In genomic region chr19:11090264-11091032, GRCh38 we compare ENCODE assay signal across 8 cellular contexts. TPM values are rescaled to one million over a fixed set of nuclear protein-coding genes. Genes with fewer than 3 reads are reported as not detected.
A peak's percentile ranks its signal among the peaks of the same experiment; 100 is the strongest.
DNase-seq lines count a peak whose midpoint lies in the region; ATAC-seq and TF ChIP-seq lines count a peak whose summit lies in the region.

No MANE protein-coding gene starts in this region.

- intact Hi-C loops in left cardiac atrium (cut with DNase I) (no loop called here), posterior cingulate gyrus (cut with DNase I) (no loop called here)

- POLR2A ChIA-PET in T-cell (lab: Charles Lee), result interaction anchor here in 1 of 2 donors (0.6 kb wide), 1 partner anchor 12 kb away, joined by 4 read pairs; no protein-coding TSS in a partner anchor

- peak; percentile 99 for DNase-seq in NCI-H146 (lab: John Stamatoyannopoulos, UW)
- peak; percentile 93 to 99 (median 97) for DNase-seq in T-cell
- peak; percentile 93 for DNase-seq in amniotic epithelial cell (ENCODE audit: low read depth)
- peak; percentile 99 for DNase-seq in left cardiac atrium
- peak; percentile 93 to 99 (median 97) for DNase-seq in posterior cingulate gyrus
- peak; percentile 95 for DNase-seq in type B pancreatic cell (ENCODE audit: extremely low spot score, unreplicated experiment)

- H3K4me1 Mint-ChIP-seq in T-cell, result peaks cover 51 to 52% (median 52%) of the 10 kb centered on the region in 3 donors
- peaks cover 20% of the 10 kb centered on the region for H3K4me1 Mint-ChIP-seq in type B pancreatic cell (ENCODE audit: unreplicated experiment)

- CTCF ChIA-PET in T-cell (lab: Charles Lee), result no interaction called here

- H3K4me3 Mint-ChIP-seq in T-cell, result peak overlapping the region; percentile 89 to 91 (median 89)
- peak overlapping the region; percentile 90 for H3K4me3 Mint-ChIP-seq in type B pancreatic cell

- H3K9me3 Mint-ChIP-seq in T-cell (no peaks in the 10 kb centered on the region), type B pancreatic cell (no peaks in the 10 kb centered on the region)

- H3K27me3 Mint-ChIP-seq in T-cell (no peaks in the 10 kb centered on the region), type B pancreatic cell (no peaks in the 10 kb centered on the region)

- peak; percentile 5; the same call in 1 of the 2 replicates for TF ChIP-seq CTCF in GM12874 (IDR thresholded peaks at IDR 0.05; ENCODE audit: insufficient read depth, low read depth, low read length)
- TF ChIP-seq CTCF in type B pancreatic cell (conservative IDR thresholded peaks at IDR 0.05), result no peak

- peak; percentile 71 for ATAC-seq in HG02840 (IDR thresholded peaks at IDR 0.05; ENCODE audit: low FRiP score, unreplicated experiment)
- peak; percentile 90 to 95 (median 93) for ATAC-seq in T-cell (replicated peaks in 1 of 4)
- peak; percentile 89 to 94 for ATAC-seq in left cardiac atrium

- H3K27ac Mint-ChIP-seq in T-cell (peak overlapping the region; percentile 95 to 97), type B pancreatic cell (peak overlapping the region; percentile 94)

- H3K36me3 Mint-ChIP-seq in T-cell (peaks cover 3% of the 10 kb centered on the region), type B pancreatic cell (peaks cover 4% of the 10 kb centered on the region)

RNA-seq across cellular contexts. Expression of gene LDLR, which starts 1.2 kb away (rescaled TPM):
- total RNA-seq in T-cell (10 to 100 TPM; 33.8 to 50.4 (median 42.0) TPM), left cardiac atrium (10 to 100 TPM; 24.4 to 80.0 TPM), type B pancreatic cell (ENCODE audit: low replicate concordance) (67.4 and 103 TPM in 2 replicates)

Comparison
In these comparisons a context has a peak if more than half of its experiments do, and no peak if none do; other contexts are left out.
1. Peak in every context shown above with its lines: DNase-seq and ATAC-seq.